ENCODE assay signal across 10 cellular contexts in the genomic region with DNA sequence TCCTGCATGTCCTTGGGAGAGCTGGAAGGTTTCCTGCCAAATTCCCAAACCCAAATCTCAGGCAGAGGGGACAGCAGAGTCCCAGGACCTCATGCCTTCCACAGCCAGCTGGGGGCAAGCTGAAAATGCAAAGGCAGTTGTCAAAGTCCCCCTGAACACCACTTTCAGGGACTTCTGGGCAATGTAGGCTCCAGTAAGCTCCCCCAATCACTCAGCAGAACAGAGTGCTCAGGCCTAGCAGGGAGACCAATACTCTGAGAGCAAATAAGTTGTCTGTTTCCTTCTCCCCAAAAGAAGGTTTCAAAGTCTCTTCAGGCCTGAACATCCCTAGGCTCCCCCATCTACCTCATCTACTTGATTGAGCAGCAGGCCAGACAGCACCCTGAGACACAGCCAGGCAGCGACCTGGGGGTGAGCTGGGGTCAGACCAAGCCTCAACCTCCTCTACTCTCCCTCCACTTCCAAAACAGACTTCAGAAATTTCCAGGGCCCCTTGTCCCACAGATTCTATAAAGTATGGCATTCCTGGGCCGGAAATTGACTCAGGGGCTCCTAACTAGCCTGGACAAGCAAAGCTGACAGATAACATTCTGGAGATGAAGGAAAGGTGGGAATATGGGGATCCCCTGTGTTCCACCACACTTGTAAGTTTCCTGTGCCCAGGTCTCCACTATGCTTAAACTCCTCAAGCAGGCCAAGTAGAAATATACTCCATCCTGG. TPM values are rescaled to one million over a fixed set of nuclear protein-coding genes. Genes with fewer than 3 reads are reported as not detected.
DNase-seq lines count a peak whose midpoint lies in the region; ATAC-seq and TF ChIP-seq lines count a peak whose summit lies in the region.
"Had no signal": no experiment of that assay in that cellular context is flagged by ENCODE, and none has a peak within 500 bp of the region (broad histone marks: within the 10 kb centered on the region; RNA-seq: fewer than 3 reads in every experiment).

No MANE protein-coding gene starts in this region.

- peak overlapping the region; percentile 89 to 90 for H3K4me3 Mint-ChIP-seq in effector memory CD8-positive, alpha-beta T cell

- DNase-seq in BJ (ENCODE audit: low read depth) (no peak), NCI-H226 (no peak), left lobe of liver (ENCODE audit: low spot score) (no peak)
- DNase-seq in effector memory CD8-positive, alpha-beta T cell: no peak
- DNase-seq: activated gamma-delta T cell, Kasumi-1 had no signal

- no peaks in the 10 kb centered on the region for H3K9me2 ChIP-seq in OCI-LY1 (ENCODE audit: low read depth, low read length)
- H3K9me2 ChIP-seq in neural cell (ENCODE audit: insufficient read depth, low read length): no peaks in the 10 kb centered on the region

- ATAC-seq in effector memory CD8-positive, alpha-beta T cell (replicated peaks): no peak
- no peak for ATAC-seq in HG02678 (IDR thresholded peaks at IDR 0.05; ENCODE audit: unreplicated experiment)
- ATAC-seq in left lobe of liver: no peak
- no peak for ATAC-seq in HG03457 (IDR thresholded peaks at IDR 0.05; ENCODE audit: unreplicated experiment)

- H3K9ac ChIP-seq in OCI-LY1 (ENCODE audit: low read length) (peak overlapping the region; percentile 92), neural cell (ENCODE audit: low read length) (no peak overlapping the region)

- H4K20me1 ChIP-seq in OCI-LY1 (ENCODE audit: insufficient read depth, low read length) (no peaks in the 10 kb centered on the region), neural cell (ENCODE audit: insufficient read depth) (no peaks in the 10 kb centered on the region)

- H2AFZ ChIP-seq in OCI-LY1 (ENCODE audit: low read length) (no peak overlapping the region), neural cell (ENCODE audit: low read depth, low read length) (no peak overlapping the region)

- H3K36me3 ChIP-seq in BJ (ENCODE audit: control insufficient read depth, insufficient read depth, low read length) (no peaks in the 10 kb centered on the region), OCI-LY1 (ENCODE audit: insufficient read depth, low read length) (no peaks in the 10 kb centered on the region), neural cell (ENCODE audit: insufficient read depth, low read length) (no peaks in the 10 kb centered on the region)

- no peaks in the 10 kb centered on the region for H3K9me3 ChIP-seq in OCI-LY1 (ENCODE audit: low read length)
- no peaks in the 10 kb centered on the region for H3K9me3 ChIP-seq in neural cell (ENCODE audit: low read length)

- H3F3A ChIP-seq in OCI-LY1 (ENCODE audit: insufficient read depth, low read length) (no peaks in the 10 kb centered on the region), neural cell (ENCODE audit: insufficient read depth, low read length, poor library complexity, severe bottlenecking) (no peaks in the 10 kb centered on the region)

- H3K4me1 ChIP-seq in OCI-LY1 (ENCODE audit: insufficient read depth, low read length, severe bottlenecking): peaks cover 72% of the 10 kb centered on the region

- peaks cover 21% of the 10 kb centered on the region for H3K79me2 ChIP-seq in OCI-LY1 (ENCODE audit: insufficient read depth, low read length)
- H3K79me2 ChIP-seq in neural cell (replicated peaks; ENCODE audit: insufficient read depth, low read length): no peaks in the 10 kb centered on the region

- CTCF ChIA-PET in BJ (lab: Yijun Ruan, JAX): interaction anchor here (0.9 to 5.6 kb wide), 7 partner anchors 10 to 234 kb away, joined by 3 to 38 read pairs (median 4); no protein-coding TSS in a partner anchor

- peak overlapping the region; percentile 88 for H3K4me2 ChIP-seq in OCI-LY1 (ENCODE audit: low read length)
- peak overlapping the region; percentile 48 for H3K4me2 ChIP-seq in neural cell (ENCODE audit: low read length)

- no peak for TF ChIP-seq EP300 in neural cell (conservative IDR thresholded peaks at IDR 0.05; ENCODE audit: poor library complexity, severe bottlenecking)

- H3K27me3 Mint-ChIP-seq in effector memory CD8-positive, alpha-beta T cell: no peaks in the 10 kb centered on the region

- TF ChIP-seq RAD21 in neural cell (conservative IDR thresholded peaks at IDR 0.05): no peak

- H3K27ac ChIP-seq in OCI-LY1 (ENCODE audit: low read depth, low read length, poor library complexity, severe bottlenecking) (peak overlapping the region; percentile 66), neural cell (ENCODE audit: low read length) (no peak overlapping the region)

- H3K4me3 ChIP-seq in BJ (ENCODE audit: low read depth, low read length) (peak overlapping the region; percentile 66), OCI-LY1 (ENCODE audit: low read depth, low read length, poor library complexity, severe bottlenecking) (peak overlapping the region; percentile 82), neural cell (ENCODE audit: low read length) (peak overlapping the region; percentile 71)

- H3K9me3 Mint-ChIP-seq in effector memory CD8-positive, alpha-beta T cell: no peaks in the 10 kb centered on the region

- H3K36me3 Mint-ChIP-seq in effector memory CD8-positive, alpha-beta T cell (ENCODE audit: insufficient read depth): peaks cover 20% of the 10 kb centered on the region

- no peak for TF ChIP-seq CTCF in BJ (IDR thresholded peaks at IDR 0.05; ENCODE audit: insufficient read depth, low read depth, low read length)
- no peak for TF ChIP-seq CTCF in OCI-LY1 (IDR thresholded peaks at IDR 0.05; ENCODE audit: low read length)
- no peak for TF ChIP-seq CTCF in neural cell (IDR thresholded peaks at IDR 0.05; ENCODE audit: poor library complexity, severe bottlenecking)

- POLR2A ChIA-PET in BJ (lab: Charles Lee): interaction anchor here (0.6 kb wide), 1 partner anchor 17 kb away, joined by 3 read pairs; no protein-coding TSS in a partner anchor

- H3K27ac Mint-ChIP-seq in effector memory CD8-positive, alpha-beta T cell: peak overlapping the region; percentile 97 to 100

- peaks cover 61 to 62% of the 10 kb centered on the region in 2 donors for H3K4me1 Mint-ChIP-seq in effector memory CD8-positive, alpha-beta T cell (ENCODE audit: low read depth in 2 of 2)

- H3K27me3 ChIP-seq in BJ (ENCODE audit: control insufficient read depth, insufficient read depth, low read length): no peaks in the 10 kb centered on the region
- no peaks in the 10 kb centered on the region for H3K27me3 ChIP-seq in OCI-LY1 (ENCODE audit: insufficient read depth, low read length)
- no peaks in the 10 kb centered on the region for H3K27me3 ChIP-seq in neural cell (ENCODE audit: insufficient read depth, low read depth, low read length)

TF ChIP-seq in neural cell, 6 proteins besides CTCF, POLR2A, EP300 and RAD21:
- TF ChIP-seq, protein P1, sequence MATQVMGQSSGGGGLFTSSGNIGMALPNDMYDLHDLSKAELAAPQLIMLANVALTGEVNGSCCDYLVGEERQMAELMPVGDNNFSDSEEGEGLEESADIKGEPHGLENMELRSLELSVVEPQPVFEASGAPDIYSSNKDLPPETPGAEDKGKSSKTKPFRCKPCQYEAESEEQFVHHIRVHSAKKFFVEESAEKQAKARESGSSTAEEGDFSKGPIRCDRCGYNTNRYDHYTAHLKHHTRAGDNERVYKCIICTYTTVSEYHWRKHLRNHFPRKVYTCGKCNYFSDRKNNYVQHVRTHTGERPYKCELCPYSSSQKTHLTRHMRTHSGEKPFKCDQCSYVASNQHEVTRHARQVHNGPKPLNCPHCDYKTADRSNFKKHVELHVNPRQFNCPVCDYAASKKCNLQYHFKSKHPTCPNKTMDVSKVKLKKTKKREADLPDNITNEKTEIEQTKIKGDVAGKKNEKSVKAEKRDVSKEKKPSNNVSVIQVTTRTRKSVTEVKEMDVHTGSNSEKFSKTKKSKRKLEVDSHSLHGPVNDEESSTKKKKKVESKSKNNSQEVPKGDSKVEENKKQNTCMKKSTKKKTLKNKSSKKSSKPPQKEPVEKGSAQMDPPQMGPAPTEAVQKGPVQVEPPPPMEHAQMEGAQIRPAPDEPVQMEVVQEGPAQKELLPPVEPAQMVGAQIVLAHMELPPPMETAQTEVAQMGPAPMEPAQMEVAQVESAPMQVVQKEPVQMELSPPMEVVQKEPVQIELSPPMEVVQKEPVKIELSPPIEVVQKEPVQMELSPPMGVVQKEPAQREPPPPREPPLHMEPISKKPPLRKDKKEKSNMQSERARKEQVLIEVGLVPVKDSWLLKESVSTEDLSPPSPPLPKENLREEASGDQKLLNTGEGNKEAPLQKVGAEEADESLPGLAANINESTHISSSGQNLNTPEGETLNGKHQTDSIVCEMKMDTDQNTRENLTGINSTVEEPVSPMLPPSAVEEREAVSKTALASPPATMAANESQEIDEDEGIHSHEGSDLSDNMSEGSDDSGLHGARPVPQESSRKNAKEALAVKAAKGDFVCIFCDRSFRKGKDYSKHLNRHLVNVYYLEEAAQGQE (IDR thresholded peaks at IDR 0.05; ENCODE audit: borderline replicate concordance): no peak
- TF ChIP-seq POLR2AphosphoS5 (IDR thresholded peaks at IDR 0.05) (no peak), MXI1 (conservative IDR thresholded peaks at IDR 0.05; ENCODE audit: poor library complexity, severe bottlenecking) (no peak), EZH2 (IDR thresholded peaks at IDR 0.05; ENCODE audit: borderline replicate concordance, insufficient read depth, low read length, poor library complexity, severe bottlenecking) (no peak), SMC3 (conservative IDR thresholded peaks at IDR 0.05; ENCODE audit: poor library complexity) (no peak), TAF1 (IDR thresholded peaks at IDR 0.05; ENCODE audit: low read depth) (no peak)
TF ChIP-seq in neural cell: peak in this region for 0.

RNA-seq across cellular contexts. Expression of a gene that starts 1.9 kb away (rescaled TPM):
- polyA plus RNA-seq in BJ (2011; rRNA removed): 12.3 and 18.9 TPM in 2 replicates
- polyA minus RNA-seq in BJ (2011; rRNA and poly(A)+ RNA removed): 13.4 and 21.6 TPM in 2 replicates
- polyA plus RNA-seq in neural cell: 1.1 and 1.5 TPM in 2 replicates
- polyA minus RNA-seq in neural cell: 2.2 and 2.4 TPM in 2 replicates
- 2.7 TPM for total RNA-seq in left lobe of liver
